ENCODE assay signal across 20 cellular contexts in genomic region chr20:9507544-9508239, GRCh38. TPM values are rescaled to one million over a fixed set of nuclear protein-coding genes. Genes with fewer than 3 reads are reported as not detected.
DNase-seq lines count a peak whose midpoint lies in the region; ATAC-seq and TF ChIP-seq lines count a peak whose summit lies in the region.
"Had no signal": no experiment of that assay in that cellular context is flagged by ENCODE, and none has a peak within 500 bp of the region (broad histone marks: within the 10 kb centered on the region; RNA-seq: fewer than 3 reads in every experiment).

No MANE protein-coding gene starts in this region.

- H3K79me1 ChIP-seq in neuronal stem cell (ENCODE audit: low read depth, low read length) = no peaks in the 10 kb centered on the region

- no peak overlapping the region for H3K14ac ChIP-seq in neuronal stem cell (ENCODE audit: low read length)

- TF ChIP-seq CTCF in GM13976 (IDR thresholded peaks at IDR 0.05; ENCODE audit: borderline replicate concordance, control extremely low read depth, extremely low read depth, insufficient read depth, missing control alignments) (no peak), Panc1 (IDR thresholded peaks at IDR 0.05) (no peak), hepatocyte (IDR thresholded peaks at IDR 0.05; ENCODE audit: poor library complexity) (no peak)

- peak overlapping the region; percentile 79 for H3K18ac ChIP-seq in neuronal stem cell (ENCODE audit: low read length)

- POLR2A ChIA-PET in Panc1 (lab: Charles Lee) = no interaction called here

- BruUV-seq in Panc1 (replicated peaks; lab: Mats Ljungman, UMichigan) = no TSS peak

- H3K27ac ChIP-seq in Panc1 (ENCODE audit: low read length) (no peak overlapping the region), hepatocyte (no peak overlapping the region), neuronal stem cell (replicated peaks; ENCODE audit: low read length) (no peak overlapping the region)
- H3K27ac ChIP-seq: cardiac muscle cell, esophagus squamous epithelium, stomach had no signal

- ATAC-seq in Panc1 (peak; percentile 73), GM21367 (IDR thresholded peaks at IDR 0.05; ENCODE audit: unreplicated experiment) (no peak), GM21423 (IDR thresholded peaks at IDR 0.05; ENCODE audit: unreplicated experiment) (no peak)
- ATAC-seq: naive thymus-derived CD4-positive, alpha-beta T cell had no signal

- no peaks in the 10 kb centered on the region for H3K36me3 ChIP-seq in Panc1 (ENCODE audit: control insufficient read depth, insufficient read depth, low read length)
- H3K36me3 ChIP-seq in hepatocyte (replicated peaks; ENCODE audit: insufficient read depth, low read depth) = no peaks in the 10 kb centered on the region
- H3K36me3 ChIP-seq in neuronal stem cell (replicated peaks in 1 of 2; ENCODE audit: control insufficient read depth in 2 of 2, insufficient read depth in 2 of 2, low read length in 2 of 2) = no peaks in the 10 kb centered on the region
- H3K36me3 ChIP-seq: cardiac muscle cell, esophagus squamous epithelium, stomach had no signal

- 0 out of 4 replicates have a peak overlapping the region, but pooled peaks of 1 of the 2 experiments have one; percentile 2 for H3K4me3 ChIP-seq in Panc1 (ENCODE audit: low read depth in 2 of 2, low read length in 2 of 2)
- H3K4me3 ChIP-seq in hepatocyte = no peak overlapping the region
- peak overlapping the region in 1 of 2 donors; percentile 59 for H3K4me3 ChIP-seq in neuronal stem cell (ENCODE audit: low read length in 2 of 2)
- H3K4me3 ChIP-seq: cardiac muscle cell had no signal

- H3K9me3 ChIP-seq in Panc1 (ENCODE audit: control insufficient read depth, insufficient read depth, low read depth, low read length) = no peaks in the 10 kb centered on the region
- no peaks in the 10 kb centered on the region for H3K9me3 ChIP-seq in hepatocyte (ENCODE audit: low read depth)
- peaks cover 0 to 7% of the 10 kb centered on the region in 2 donors for H3K9me3 ChIP-seq in neuronal stem cell (replicated peaks in 1 of 2; ENCODE audit: control insufficient read depth in 2 of 2, insufficient read depth in 1 of 2, low read depth in 1 of 2, low read length in 2 of 2)
- H3K9me3 ChIP-seq: esophagus squamous epithelium, stomach had no signal

- no peak overlapping the region for H4K91ac ChIP-seq in neuronal stem cell (ENCODE audit: low read depth, low read length, poor library complexity)

- peak overlapping the region; percentile 49 for H2AK5ac ChIP-seq in neuronal stem cell (ENCODE audit: low read depth, low read length)

- no peaks in the 10 kb centered on the region for H4K20me1 ChIP-seq in hepatocyte (ENCODE audit: insufficient read depth, poor library complexity, severe bottlenecking)

- 14% methylated on average over 37 of the region's 37 CpGs for WGBS in hepatocyte (ENCODE audit: low lambda C conversion rate, missing lambda C conversion rate)
- no CpG with 5 or more reads among the region's 37 CpGs for WGBS in neuronal stem cell (ENCODE audit: extremely low coverage in 2 of 2, insufficient read length in 2 of 2, insufficient replicate concordance in 1 of 2), 2 donors

- H2AFZ ChIP-seq in hepatocyte (no peak overlapping the region), neuronal stem cell (ENCODE audit: low read length) (no peak overlapping the region)

- H2BK120ac ChIP-seq in neuronal stem cell (ENCODE audit: low read depth, low read length) = no peak overlapping the region

- H3K27me3 ChIP-seq in Panc1 (ENCODE audit: control insufficient read depth, insufficient read depth, low read length) (peaks cover 10% of the 10 kb centered on the region), hepatocyte (peaks cover 98% of the 10 kb centered on the region), neuronal stem cell (ENCODE audit: control insufficient read depth in 3 of 3, insufficient read depth in 3 of 3, low read depth in 1 of 3, low read length in 3 of 3) (peaks cover 28 to 88% (median 63%) of the 10 kb centered on the region in 3 experiments)

- intact Hi-C loops in Panc1 (cut with micrococcal nuclease; ENCODE audit: unreplicated experiment) = no loop called here

- DNase-seq in GM13976 (ENCODE audit: low spot score) = peak; percentile 27
- DNase-seq in Panc1 (ENCODE audit: low read depth, low spot score) = no peak
- DNase-seq in hepatocyte (ENCODE audit: low spot score) = no peak
- DNase-seq in neuronal stem cell (ENCODE audit: low spot score) = no peak
- no peak for DNase-seq in CD1c-positive myeloid dendritic cell (ENCODE audit: extremely low spot score)
- no peak for DNase-seq in cortex of kidney (lab: John Stamatoyannopoulos, UW)
- DNase-seq: activated CD4-positive, alpha-beta T cell treated with anti-CD3 and anti-CD28 coated beads, Interleukin-2, amount 50 U/mL, for 1 hour; esophagus squamous epithelium; GF-D8; Kasumi-1; naive thymus-derived CD4-positive, alpha-beta T cell; NCI-H1105; NCI-H524; stimulated activated CD4-positive, alpha-beta T cell treated with anti-CD3 and anti-CD28 coated beads, Interleukin-2, amount 100 ng/mL, for 24 hours; stomach; trophoblast cell had no signal

- peak overlapping the region; percentile 52 for H3K23ac ChIP-seq in neuronal stem cell (ENCODE audit: low read depth, low read length, poor library complexity)

- H3K4me2 ChIP-seq in hepatocyte (peak overlapping the region; percentile 49), neuronal stem cell (ENCODE audit: insufficient read depth, low read length, poor library complexity, severe bottlenecking) (peak overlapping the region; percentile 79)

- H3K4me1 ChIP-seq in Panc1 (ENCODE audit: control insufficient read depth, insufficient read depth, low read length) (no peaks in the 10 kb centered on the region; the same call in 1 of the 2 replicates), hepatocyte (ENCODE audit: insufficient read depth) (no peaks in the 10 kb centered on the region), neuronal stem cell (ENCODE audit: control insufficient read depth in 2 of 2, insufficient read depth in 1 of 2, low read depth in 1 of 2, low read length in 2 of 2) (peaks cover 0 to 17% of the 10 kb centered on the region in 2 donors)

- no peak overlapping the region for H2BK15ac ChIP-seq in neuronal stem cell (ENCODE audit: low read length)

- no peak overlapping the region for H2BK5ac ChIP-seq in neuronal stem cell (ENCODE audit: low read length)

- in situ Hi-C loops in GM13976 (cut with MboI; ENCODE audit: low sequenced_read_pairs, unreplicated experiment) = no loop called here
- in situ Hi-C loops in Panc1 (cut with HindIII; ENCODE audit: low pct_unique_long_range_greater_than_20kb, low sequenced_read_pairs) = no loop called here

- no peak overlapping the region for H3K4ac ChIP-seq in neuronal stem cell (ENCODE audit: low read length)

- H2BK12ac ChIP-seq in neuronal stem cell (ENCODE audit: low read length) = no peak overlapping the region

- H4K8ac ChIP-seq in neuronal stem cell (ENCODE audit: low read depth, low read length) = no peak overlapping the region

- no peak overlapping the region for H3K9ac ChIP-seq in neuronal stem cell (ENCODE audit: low read depth, low read length, poor library complexity)

- CTCF ChIA-PET in Panc1 (lab: Charles Lee) = no interaction called here

- no peaks in the 10 kb centered on the region for H3K79me2 ChIP-seq in hepatocyte

- H3K9me2 ChIP-seq in hepatocyte (replicated peaks; ENCODE audit: insufficient read depth) = no peaks in the 10 kb centered on the region

RNA-seq across cellular contexts. Expression of gene LAMP5, which starts 6.7 kb away (rescaled TPM):
- not detected for total RNA-seq in Panc1 (2021; ENCODE audit: unreplicated experiment)
- polyA plus RNA-seq in Panc1 (2012; ENCODE audit: insufficient read length) = not detected
- total RNA-seq in hepatocyte = 0.12 and 0.47 TPM in 2 replicates
- polyA plus RNA-seq in hepatocyte = not detected in 2 replicates
- 6.5 TPM for polyA plus RNA-seq in neuronal stem cell (2013, experiment 1 of 2)
- polyA plus RNA-seq in neuronal stem cell (2013, experiment 2 of 2) = 6.4 TPM
- total RNA-seq: esophagus squamous epithelium had no signal
- polyA plus RNA-seq: keratinocyte; naive thymus-derived CD4-positive, alpha-beta T cell had no signal
